ENCODE assay signal across 22 cellular contexts in genomic region chr1:43801203-43801602, GRCh38.
"Had no signal": no experiment of that assay in that cellular context is flagged by ENCODE, and none has a peak within 500 bp of the region (broad histone marks: within the 10 kb centered on the region; RNA-seq: fewer than 3 reads in every experiment).

No MANE protein-coding gene starts in this region.

- H3K27ac Mint-ChIP-seq: activated CD4-positive, alpha-beta memory T cell treated with anti-CD3 and anti-CD28 coated beads for 36 hours; activated naive CD8-positive, alpha-beta T cell treated with anti-CD3 and anti-CD28 coated beads, Interleukin-2, amount 50 U/mL, for 24 hours; activated T-helper 1 cell treated with anti-CD3 and anti-CD28 coated beads, Interleukin-12 subunit alpha, Interleukin-12 subunit beta, Interleukin-2, Interleukin-4 antibody, amounts not matched to agents 30 ng/mL and 10 ng/mL and 1 ng/mL, durations not matched to agents 14 hours and 24 hours and 36 hours; dendritic cell treated with granulocyte-macrophage colony-stimulating factor and Interleukin-4, amounts not matched to agents 40 ng/mL and 50 ng/mL, for 4 days; progenitor cell of endocrine pancreas; type B pancreatic cell had no signal

- DNase-seq: activated CD4-positive, alpha-beta memory T cell treated with anti-CD3 and anti-CD28 coated beads for 36 hours; activated CD4-positive, alpha-beta T cell treated with anti-CD3 and anti-CD28 coated beads for 48 hours; activated gamma-delta T cell; activated naive CD4-positive, alpha-beta T cell treated with anti-CD3 and anti-CD28 coated beads, Interleukin-2, amount 50 U/mL, for 16 hours; activated naive CD8-positive, alpha-beta T cell treated with anti-CD3 and anti-CD28 coated beads, Interleukin-2, amount 50 U/mL, for 24 hours; caudate nucleus; effector memory CD4-positive, alpha-beta T cell; head of caudate nucleus; hypothalamus; left ventricle myocardium superior; retina; stimulated activated CD4-positive, alpha-beta T cell treated with anti-CD3 and anti-CD28 coated beads, Interleukin-4, amount 100 ng/mL, for 1 hour; stimulated activated naive CD4-positive, alpha-beta T cell; T-helper 1 cell; testis had no signal

- H3K4me3 ChIP-seq: esophagus muscularis mucosa, gastroesophageal sphincter, testis had no signal

- H3K9me3 Mint-ChIP-seq: activated CD4-positive, alpha-beta memory T cell treated with anti-CD3 and anti-CD28 coated beads for 36 hours; activated naive CD8-positive, alpha-beta T cell treated with anti-CD3 and anti-CD28 coated beads, Interleukin-2, amount 50 U/mL, for 24 hours; activated T-helper 1 cell treated with anti-CD3 and anti-CD28 coated beads, Interleukin-12 subunit alpha, Interleukin-12 subunit beta, Interleukin-2, Interleukin-4 antibody, amounts not matched to agents 30 ng/mL and 10 ng/mL and 1 ng/mL, durations not matched to agents 14 hours and 24 hours and 36 hours; dendritic cell treated with granulocyte-macrophage colony-stimulating factor and Interleukin-4, amounts not matched to agents 40 ng/mL and 50 ng/mL, for 4 days; natural killer cell treated with Interleukin-12 subunit alpha and Interleukin-12 subunit beta and Interleukin-15 and Interleukin-18, amount 100 ng/mL, for 72 hours; type B pancreatic cell had no signal

- H3K27ac ChIP-seq: esophagus muscularis mucosa, gastroesophageal sphincter, testis had no signal

- H3K4me1 ChIP-seq: testis had no signal

- H3K9me3 ChIP-seq: esophagus muscularis mucosa, gastroesophageal sphincter, testis had no signal

- H3K27me3 Mint-ChIP-seq: activated CD4-positive, alpha-beta memory T cell treated with anti-CD3 and anti-CD28 coated beads for 36 hours; activated naive CD8-positive, alpha-beta T cell treated with anti-CD3 and anti-CD28 coated beads, Interleukin-2, amount 50 U/mL, for 24 hours; dendritic cell treated with granulocyte-macrophage colony-stimulating factor and Interleukin-4, amounts not matched to agents 40 ng/mL and 50 ng/mL, for 4 days; natural killer cell treated with Interleukin-12 subunit alpha and Interleukin-12 subunit beta and Interleukin-15 and Interleukin-18, amount 100 ng/mL, for 72 hours; progenitor cell of endocrine pancreas; type B pancreatic cell had no signal

- H3K27me3 ChIP-seq: esophagus muscularis mucosa, gastroesophageal sphincter, testis had no signal

- H3K4me3 Mint-ChIP-seq: activated CD4-positive, alpha-beta memory T cell treated with anti-CD3 and anti-CD28 coated beads for 36 hours; activated naive CD8-positive, alpha-beta T cell treated with anti-CD3 and anti-CD28 coated beads, Interleukin-2, amount 50 U/mL, for 24 hours; activated T-helper 1 cell treated with anti-CD3 and anti-CD28 coated beads, Interleukin-12 subunit alpha, Interleukin-12 subunit beta, Interleukin-2, Interleukin-4 antibody, amounts not matched to agents 30 ng/mL and 10 ng/mL and 1 ng/mL, durations not matched to agents 14 hours and 24 hours and 36 hours; dendritic cell treated with granulocyte-macrophage colony-stimulating factor and Interleukin-4, amounts not matched to agents 40 ng/mL and 50 ng/mL, for 4 days; natural killer cell treated with Interleukin-12 subunit alpha and Interleukin-12 subunit beta and Interleukin-15 and Interleukin-18, amount 100 ng/mL, for 72 hours; type B pancreatic cell had no signal

- H3K36me3 Mint-ChIP-seq: natural killer cell treated with Interleukin-12 subunit alpha and Interleukin-12 subunit beta and Interleukin-15 and Interleukin-18, amount 100 ng/mL, for 72 hours had no signal
